24 cellular contexts compared by ENCODE assay signal in the genomic region with DNA sequence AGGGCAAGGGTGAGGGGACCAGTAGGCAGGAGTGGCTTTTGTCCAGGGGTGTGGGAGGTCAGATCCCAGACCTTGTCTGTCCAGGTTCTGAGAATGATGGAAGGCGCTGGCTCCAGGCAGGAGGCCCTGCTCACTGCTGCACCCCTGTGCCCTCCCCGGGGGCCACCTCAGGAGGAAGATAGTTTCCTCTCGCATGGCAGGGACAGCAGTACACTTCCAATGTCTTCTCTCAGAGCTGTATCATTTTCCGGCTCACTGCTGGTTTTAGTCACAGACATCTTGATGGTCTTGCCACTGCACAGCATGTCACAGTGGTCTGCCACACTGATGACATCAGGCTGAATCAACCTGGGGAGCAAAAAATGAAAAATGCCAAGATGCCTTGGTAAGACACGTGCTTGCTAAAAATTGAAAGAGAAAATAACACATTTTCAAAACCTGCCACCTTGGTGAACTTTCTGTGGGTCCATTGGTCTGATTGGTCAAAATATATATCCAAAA. TPM values are rescaled to one million over a fixed set of nuclear protein-coding genes. Genes with fewer than 3 reads are reported as not detected.
DNase-seq lines count a peak whose midpoint lies in the region; ATAC-seq and FAIRE-seq lines count a peak whose summit lies in the region.
"Had no signal": no experiment of that assay in that cellular context is flagged by ENCODE, and none has a peak within 500 bp of the region (broad histone marks: within the 10 kb centered on the region; RNA-seq: fewer than 3 reads in every experiment).

No MANE protein-coding gene starts in this region.

- peaks cover 6% of the 10 kb centered on the region for H3K9me3 Mint-ChIP-seq in activated CD4-positive, alpha-beta T cell treated with anti-CD3 and anti-CD28 coated beads for 36 hours (ENCODE audit: low read depth)
- peaks cover 7% of the 10 kb centered on the region for H3K9me3 Mint-ChIP-seq in activated CD4-positive, alpha-beta T cell treated with anti-CD3 and anti-CD28 coated beads, Interleukin-2, amount 10 ng/mL, durations not matched to agents 24 days and 14 days
- H3K9me3 Mint-ChIP-seq in activated naive CD8-positive, alpha-beta T cell treated with anti-CD3 and anti-CD28 coated beads, Interleukin-2, amount 10 ng/mL, durations not matched to agents 7 days and 5 days: peaks cover 7% of the 10 kb centered on the region
- peaks cover 7% of the 10 kb centered on the region in 2 donors for H3K9me3 Mint-ChIP-seq in stimulated activated naive B cell treated with anti-CD40 and anti-IgM and Interleukin-4, amounts not matched to agents 10 μg/mL and 1 μg/mL and 100 μg/mL, for 72 hours

- H3K36me3 Mint-ChIP-seq in activated CD4-positive, alpha-beta T cell treated with anti-CD3 and anti-CD28 coated beads for 36 hours (ENCODE audit: low read depth): no peaks in the 10 kb centered on the region
- no peaks in the 10 kb centered on the region for H3K36me3 Mint-ChIP-seq in activated CD4-positive, alpha-beta T cell treated with anti-CD3 and anti-CD28 coated beads, Interleukin-2, amount 10 ng/mL, durations not matched to agents 24 days and 14 days (ENCODE audit: low read depth)
- peaks cover 2% of the 10 kb centered on the region for H3K36me3 Mint-ChIP-seq in activated naive CD8-positive, alpha-beta T cell treated with anti-CD3 and anti-CD28 coated beads, Interleukin-2, amount 10 ng/mL, durations not matched to agents 7 days and 5 days
- H3K36me3 Mint-ChIP-seq in stimulated activated naive B cell treated with anti-CD40 and anti-IgM and Interleukin-4, amounts not matched to agents 10 μg/mL and 1 μg/mL and 100 μg/mL, for 72 hours: peaks cover 4 to 7% of the 10 kb centered on the region in 2 donors

- FAIRE-seq in HTR-8/SVneo (lab: Jason Lieb, UNC): peak; percentile 52
- FAIRE-seq: colon, GM12891, small intestine had no signal

- POLR2A ChIA-PET in activated CD4-positive, alpha-beta T cell treated with anti-CD3 and anti-CD28 coated beads for 36 hours (lab: Charles Lee): no interaction called here
- POLR2A ChIA-PET in activated naive CD8-positive, alpha-beta T cell treated with anti-CD3 and anti-CD28 coated beads, Interleukin-2, amount 10 ng/mL, durations not matched to agents 7 days and 5 days (lab: Charles Lee): no interaction called here

- H3K27ac Mint-ChIP-seq in activated CD4-positive, alpha-beta T cell treated with anti-CD3 and anti-CD28 coated beads for 36 hours: no peak overlapping the region
- H3K27ac Mint-ChIP-seq in activated CD4-positive, alpha-beta T cell treated with anti-CD3 and anti-CD28 coated beads, Interleukin-2, amount 10 ng/mL, durations not matched to agents 24 days and 14 days: no peak overlapping the region
- no peak overlapping the region for H3K27ac Mint-ChIP-seq in activated naive CD8-positive, alpha-beta T cell treated with anti-CD3 and anti-CD28 coated beads, Interleukin-2, amount 10 ng/mL, durations not matched to agents 7 days and 5 days
- H3K27ac Mint-ChIP-seq in stimulated activated naive B cell treated with anti-CD40 and anti-IgM and Interleukin-4, amounts not matched to agents 10 μg/mL and 1 μg/mL and 100 μg/mL, for 72 hours: no peak overlapping the region
- H3K27ac Mint-ChIP-seq: activated naive CD4-positive, alpha-beta T cell treated with anti-CD3 and anti-CD28 coated beads for 36 hours; nephron progenitor cell had no signal

- H3K4me3 Mint-ChIP-seq in activated CD4-positive, alpha-beta T cell treated with anti-CD3 and anti-CD28 coated beads for 36 hours: no peak overlapping the region
- no peak overlapping the region for H3K4me3 Mint-ChIP-seq in activated CD4-positive, alpha-beta T cell treated with anti-CD3 and anti-CD28 coated beads, Interleukin-2, amount 10 ng/mL, durations not matched to agents 24 days and 14 days
- H3K4me3 Mint-ChIP-seq in activated naive CD8-positive, alpha-beta T cell treated with anti-CD3 and anti-CD28 coated beads, Interleukin-2, amount 10 ng/mL, durations not matched to agents 7 days and 5 days: no peak overlapping the region
- H3K4me3 Mint-ChIP-seq in stimulated activated naive B cell treated with anti-CD40 and anti-IgM and Interleukin-4, amounts not matched to agents 10 μg/mL and 1 μg/mL and 100 μg/mL, for 72 hours: no peak overlapping the region
- H3K4me3 Mint-ChIP-seq: activated naive CD4-positive, alpha-beta T cell treated with anti-CD3 and anti-CD28 coated beads for 36 hours; nephron progenitor cell had no signal

- peaks cover 28% of the 10 kb centered on the region for H3K4me1 Mint-ChIP-seq in activated CD4-positive, alpha-beta T cell treated with anti-CD3 and anti-CD28 coated beads for 36 hours
- H3K4me1 Mint-ChIP-seq in activated CD4-positive, alpha-beta T cell treated with anti-CD3 and anti-CD28 coated beads, Interleukin-2, amount 10 ng/mL, durations not matched to agents 24 days and 14 days: no peaks in the 10 kb centered on the region
- H3K4me1 Mint-ChIP-seq in activated naive CD8-positive, alpha-beta T cell treated with anti-CD3 and anti-CD28 coated beads, Interleukin-2, amount 10 ng/mL, durations not matched to agents 7 days and 5 days: peaks cover 19% of the 10 kb centered on the region
- peaks cover 11 to 19% of the 10 kb centered on the region in 2 donors for H3K4me1 Mint-ChIP-seq in stimulated activated naive B cell treated with anti-CD40 and anti-IgM and Interleukin-4, amounts not matched to agents 10 μg/mL and 1 μg/mL and 100 μg/mL, for 72 hours

- ATAC-seq in activated CD4-positive, alpha-beta T cell treated with anti-CD3 and anti-CD28 coated beads for 36 hours: peak; percentile 71
- no peak for ATAC-seq in activated naive CD8-positive, alpha-beta T cell treated with anti-CD3 and anti-CD28 coated beads, Interleukin-2, amount 10 ng/mL, durations not matched to agents 7 days and 5 days (ENCODE audit: low read depth)
- ATAC-seq in sciatic nerve (no peak), HG03432 (IDR thresholded peaks at IDR 0.05; ENCODE audit: unreplicated experiment) (no peak)
- ATAC-seq in stimulated activated naive B cell treated with anti-CD40 and anti-IgM and Interleukin-4, amounts not matched to agents 10 μg/mL and 1 μg/mL and 100 μg/mL, for 72 hours (replicated peaks): no peak

- CTCF ChIA-PET in activated CD4-positive, alpha-beta T cell treated with anti-CD3 and anti-CD28 coated beads for 36 hours (lab: Charles Lee): interaction anchor here (0.5 kb wide), 1 partner anchor 41 kb away, joined by 3 read pairs; no protein-coding TSS in a partner anchor

- intact Hi-C loops in activated CD4-positive, alpha-beta T cell treated with anti-CD3 and anti-CD28 coated beads for 36 hours (cut with DNase I, micrococcal nuclease): no loop called here
- intact Hi-C loops in activated CD4-positive, alpha-beta T cell treated with anti-CD3 and anti-CD28 coated beads, Interleukin-2, amount 10 ng/mL, durations not matched to agents 24 days and 14 days (cut with micrococcal nuclease): no loop called here
- intact Hi-C loops in sciatic nerve (cut with DNase I): no loop called here

- peaks cover 34% of the 10 kb centered on the region for H3K27me3 Mint-ChIP-seq in activated CD4-positive, alpha-beta T cell treated with anti-CD3 and anti-CD28 coated beads for 36 hours
- peaks cover 52% of the 10 kb centered on the region for H3K27me3 Mint-ChIP-seq in activated CD4-positive, alpha-beta T cell treated with anti-CD3 and anti-CD28 coated beads, Interleukin-2, amount 10 ng/mL, durations not matched to agents 24 days and 14 days
- peaks cover 45% of the 10 kb centered on the region for H3K27me3 Mint-ChIP-seq in activated naive CD8-positive, alpha-beta T cell treated with anti-CD3 and anti-CD28 coated beads, Interleukin-2, amount 10 ng/mL, durations not matched to agents 7 days and 5 days
- H3K27me3 Mint-ChIP-seq in stimulated activated naive B cell treated with anti-CD40 and anti-IgM and Interleukin-4, amounts not matched to agents 10 μg/mL and 1 μg/mL and 100 μg/mL, for 72 hours: peaks cover 39 to 44% of the 10 kb centered on the region in 2 donors

- peak; percentile 57 for DNase-seq in activated CD4-positive, alpha-beta T cell treated with anti-CD3 and anti-CD28 coated beads for 36 hours
- no peak for DNase-seq in activated CD4-positive, alpha-beta T cell treated with anti-CD3 and anti-CD28 coated beads, Interleukin-2, amount 10 ng/mL, durations not matched to agents 24 days and 14 days
- no peak for DNase-seq in HTR-8/SVneo (ENCODE audit: insufficient read length, low spot score)
- DNase-seq in activated naive CD8-positive, alpha-beta T cell treated with anti-CD3 and anti-CD28 coated beads, Interleukin-2, amount 10 ng/mL, durations not matched to agents 7 days and 5 days: peak; percentile 22
- peak; percentile 27 for DNase-seq in sciatic nerve (ENCODE audit: low spot score)
- no peak for DNase-seq in stimulated activated naive B cell treated with anti-CD40 and anti-IgM and Interleukin-4, amounts not matched to agents 10 μg/mL and 1 μg/mL and 100 μg/mL, for 72 hours
- no peak for DNase-seq in hypothalamus (lab: John Stamatoyannopoulos, UW)
- DNase-seq: activated CD4-positive, alpha-beta T cell treated with anti-CD3 and anti-CD28 coated beads, Interleukin-2, amount 50 U/mL, for 4 hours; activated naive CD4-positive, alpha-beta T cell treated with anti-CD3 and anti-CD28 coated beads for 36 hours; C1 segment of cervical spinal cord; GF-D8; kidney glomerular epithelial cell; mesendoderm; MM.1S; NCI-H1694; nephron progenitor cell; RPMI8226; stimulated activated CD4-positive, alpha-beta T cell treated with anti-CD3 and anti-CD28 coated beads, Interleukin-4, amount 100 ng/mL, for 24 hours had no signal

RNA-seq across cellular contexts. Expression of a gene that starts 3.3 kb away (rescaled TPM):
- total RNA-seq in activated CD4-positive, alpha-beta T cell treated with anti-CD3 and anti-CD28 coated beads for 36 hours: not detected
- total RNA-seq in activated CD4-positive, alpha-beta T cell treated with anti-CD3 and anti-CD28 coated beads, Interleukin-2, amount 10 ng/mL, durations not matched to agents 24 days and 14 days: not detected in 2 replicates
- under 1 TPM in 1 of 2 experiments, not detected in 1; 0.08 TPM for total RNA-seq in activated naive CD8-positive, alpha-beta T cell treated with anti-CD3 and anti-CD28 coated beads, Interleukin-2, amount 10 ng/mL, durations not matched to agents 7 days and 5 days
- not detected for total RNA-seq in sciatic nerve
- total RNA-seq: A172; activated naive CD4-positive, alpha-beta T cell treated with anti-CD3 and anti-CD28 coated beads for 36 hours; hepatocyte had no signal

Comparison
In these comparisons a context has a peak if more than half of its experiments do, and no peak if none do; other contexts are left out.
1. DNase-seq: peak in activated CD4-positive, alpha-beta T cell treated with anti-CD3 and anti-CD28 coated beads for 36 hours (single experiment), activated naive CD8-positive, alpha-beta T cell treated with anti-CD3 and anti-CD28 coated beads, Interleukin-2, amount 10 ng/mL, durations not matched to agents 7 days and 5 days (single experiment) and sciatic nerve (single experiment); none in activated CD4-positive, alpha-beta T cell treated with anti-CD3 and anti-CD28 coated beads, Interleukin-2, amount 10 ng/mL, durations not matched to agents 24 days and 14 days (single experiment), HTR-8/SVneo (single experiment), stimulated activated naive B cell treated with anti-CD40 and anti-IgM and Interleukin-4, amounts not matched to agents 10 μg/mL and 1 μg/mL and 100 μg/mL, for 72 hours (single experiment) and hypothalamus (0 of 51).